8 cellular contexts compared by ENCODE assay signal in genomic region chr10:128124813-128125403, GRCh38. TPM values are rescaled to one million over a fixed set of nuclear protein-coding genes. Genes with fewer than 3 reads are reported as not detected.
DNase-seq lines count a peak whose midpoint lies in the region; ATAC-seq and TF ChIP-seq lines count a peak whose summit lies in the region.

No MANE protein-coding gene starts in this region.

- DNase-seq in HT1080 (ENCODE audit: low read depth) (peak; percentile 33), ascending aorta (ENCODE audit: low spot score in 2 of 2) (no peak), mesothelial cell of epicardium (ENCODE audit: low spot score in 2 of 2, unreplicated experiment in 2 of 2) (no peak), DMS153 treated with DMSO at 0.1 percent for 48 hours (lab: John Stamatoyannopoulos, UW; ENCODE audit: unreplicated experiment) (no peak), iPS-NIHi7 (ENCODE audit: extremely low spot score) (no peak), ureter (ENCODE audit: low spot score) (no peak)

- no peaks in the 10 kb centered on the region for H3K27me3 ChIP-seq in ascending aorta

- no peak for ATAC-seq in HG03520 (IDR thresholded peaks at IDR 0.05; ENCODE audit: unreplicated experiment)

- peaks cover 6% of the 10 kb centered on the region for H3K36me3 Mint-ChIP-seq in mesothelial cell of epicardium

- H3K9me3 Mint-ChIP-seq in mesothelial cell of epicardium, result no peaks in the 10 kb centered on the region

- no peak for TF ChIP-seq CTCF in C4-2B (conservative IDR thresholded peaks at IDR 0.05)
- no peak for TF ChIP-seq CTCF in ascending aorta (IDR thresholded peaks at IDR 0.05)
- TF ChIP-seq CTCF in mesothelial cell of epicardium (IDR thresholded peaks at IDR 0.05; ENCODE audit: unreplicated experiment), result no peak

- peaks cover 27% of the 10 kb centered on the region for H3K4me1 Mint-ChIP-seq in mesothelial cell of epicardium

- no peaks in the 10 kb centered on the region for H3K27me3 Mint-ChIP-seq in mesothelial cell of epicardium (ENCODE audit: low read depth)

- peaks cover 12 to 13% of the 10 kb centered on the region in 2 donors for H3K4me1 ChIP-seq in ascending aorta

- H3K4me3 Mint-ChIP-seq in mesothelial cell of epicardium, result peak overlapping the region; percentile 88

- H3K9me3 ChIP-seq in ascending aorta, result no peaks in the 10 kb centered on the region

- no peak overlapping the region for H3K27ac Mint-ChIP-seq in mesothelial cell of epicardium

- intact Hi-C loops in ascending aorta (cut with DNase I), result no loop called here

- no peaks in the 10 kb centered on the region for H3K36me3 ChIP-seq in ascending aorta

- H3K27ac ChIP-seq in C4-2B (peak overlapping the region; percentile 97), ascending aorta (no peak overlapping the region)

- peak overlapping the region; percentile 57 to 71 for H3K4me3 ChIP-seq in ascending aorta

RNA-seq across cellular contexts. Expression of gene MKI67, which starts 1.3 kb away (rescaled TPM):
- 57.1 and 64.9 TPM in 2 replicates for total RNA-seq in HT1080 (2014; rRNA removed; shearing (Covaris generic))
- polyA plus RNA-seq in HT1080 (2015; cell fraction: cytosol; rRNA removed), result 21.2 and 24.6 TPM in 2 replicates
- polyA plus RNA-seq in HT1080 (2015; cell fraction: nucleus; rRNA removed), result 102 and 116 TPM in 2 replicates
- total RNA-seq in ascending aorta (0.64 TPM), mesothelial cell of epicardium (42.8 to 50.9 TPM (median 44.0 TPM) in 3 replicates), ureter (2.6 TPM)

Comparison
In these comparisons a context has a peak if more than half of its experiments do, and no peak if none do; other contexts are left out.
1. RNA of gene MKI67, which starts 1.3 kb away (total RNA-seq): 57.1 to 64.9 TPM in HT1080 and 42.8 to 50.9 TPM in mesothelial cell of epicardium; 2.6 TPM in ureter (single experiment) and 0.64 TPM in ascending aorta (single experiment); every median in the first group is over 10 times any median in the second.